In genomic region chr3:158453004-158453403, GRCh38 we compare ENCODE assay signal across 28 cellular contexts.
"Had no signal": no experiment of that assay in that cellular context is flagged by ENCODE, and none has a peak within 500 bp of the region (broad histone marks: within the 10 kb centered on the region; RNA-seq: fewer than 3 reads in every experiment).

No MANE protein-coding gene starts in this region.

- H3K36me3 ChIP-seq: neural progenitor cell, ovary, spleen, suprapubic skin, tibial artery, transverse colon, upper lobe of right lung, uterus had no signal

- H3K4me1 ChIP-seq: neural progenitor cell, psoas muscle, spleen, suprapubic skin, testis, transverse colon, upper lobe of right lung, uterus had no signal

- H3K27me3 ChIP-seq: neural progenitor cell, ovary, spleen, suprapubic skin, testis, tibial artery, transverse colon, upper lobe of right lung, uterus had no signal

- H3K9me3 ChIP-seq: ovary, psoas muscle, spleen, suprapubic skin, testis, tibial artery, transverse colon, upper lobe of right lung, uterus had no signal

- H3K9ac ChIP-seq: neural progenitor cell, parathyroid adenoma had no signal

- ATAC-seq: natural killer cell; psoas muscle; right cardiac atrium; sciatic nerve; stimulated activated memory B cell treated with anti-CD40 and anti-IgM and Interleukin-4, amounts not matched to agents 10 μg/mL and 1 μg/mL and 100 μg/mL, for 72 hours; stimulated activated naive CD8-positive, alpha-beta T cell treated with anti-CD3 and anti-CD28 coated beads, Interleukin-15, amount 100 ng/mL, for 72 hours; stimulated activated naive CD8-positive, alpha-beta T cell treated with anti-CD3 and anti-CD28 coated beads, Interleukin-15, Interleukin-2, amounts not matched to agents 100 U/mL and 50 U/mL, for 24 hours; upper lobe of right lung had no signal

- H3K4me3 ChIP-seq: neural progenitor cell, ovary, psoas muscle, skin epidermis, smooth muscle cell, spleen, suprapubic skin, testis, tibial artery, transverse colon, upper lobe of right lung, uterus had no signal

- DNase-seq: natural killer cell; occipital lobe; ovary; posterior cingulate gyrus; psoas muscle; right cardiac atrium; spleen; stimulated activated CD4-positive, alpha-beta T cell treated with anti-CD3 and anti-CD28 coated beads, Interleukin-12 subunit alpha, Interleukin-12 subunit beta, amount 100 ng/mL, for 4 hours; stimulated activated CD4-positive, alpha-beta T cell treated with anti-CD3 and anti-CD28 coated beads, Interleukin-1b, Interleukin-23, amount 100 ng/mL, for 48 hours; stimulated activated CD4-positive, alpha-beta T cell treated with anti-CD3 and anti-CD28 coated beads, Interleukin-4, amount 100 ng/mL, for 1 hour; stimulated activated CD4-positive, alpha-beta T cell treated with anti-CD3 and anti-CD28 coated beads, Interleukin-4, amount 100 ng/mL, for 4 hours; stimulated activated CD8-positive, alpha-beta memory T cell treated with anti-CD3 and anti-CD28 coated beads, Interleukin-4, amount 100 ng/mL, for 48 hours; stimulated activated naive CD4-positive, alpha-beta T cell; stimulated activated naive CD8-positive, alpha-beta T cell treated with anti-CD3 and anti-CD28 coated beads, Interleukin-15, amount 100 ng/mL, for 72 hours; stimulated activated naive CD8-positive, alpha-beta T cell treated with anti-CD3 and anti-CD28 coated beads, Interleukin-15, Interleukin-2, amounts not matched to agents 100 U/mL and 50 U/mL, for 24 hours; substantia nigra; testis; tibial artery; transverse colon; upper lobe of right lung; uterus had no signal
